ENCODE assay signal across 13 cellular contexts in genomic region chr11:17786824-17787525, GRCh38. TPM values are rescaled to one million over a fixed set of nuclear protein-coding genes. Genes with fewer than 3 reads are reported as not detected.
DNase-seq lines count a peak whose midpoint lies in the region; ATAC-seq and TF ChIP-seq lines count a peak whose summit lies in the region.
"Had no signal": no experiment of that assay in that cellular context is flagged by ENCODE, and none has a peak within 500 bp of the region (broad histone marks: within the 10 kb centered on the region; RNA-seq: fewer than 3 reads in every experiment).

No MANE protein-coding gene starts in this region.

- H3K36me3 ChIP-seq in RWPE2 (ENCODE audit: low read depth) (no peaks in the 10 kb centered on the region), colonic mucosa (no peaks in the 10 kb centered on the region)

- H3K4me3 ChIP-seq in RWPE2 (ENCODE audit: severe bottlenecking): no peak overlapping the region
- H3K4me3 ChIP-seq in fibroblast of mammary gland (ENCODE audit: control insufficient read depth, low read depth, low read length): no peak overlapping the region
- H3K4me3 ChIP-seq in colonic mucosa: no peak overlapping the region
- H3K4me3 ChIP-seq: stomach had no signal

- peak; percentile 94 for DNase-seq in ELR (ENCODE audit: low read depth)
- no peak for DNase-seq in RWPE2 (ENCODE audit: low spot score)
- peak; percentile 93 for DNase-seq in fibroblast of mammary gland (ENCODE audit: low read depth)
- peak; percentile 41 for DNase-seq in posterior vena cava (ENCODE audit: low spot score)
- DNase-seq in SK-N-DZ (ENCODE audit: low spot score): no peak
- no peak for DNase-seq in colonic mucosa
- DNase-seq: NCI-H1694 treated with DMSO at 0.1 percent for 48 hours, stomach, T-helper 9 cell had no signal

- H3K9ac ChIP-seq in colonic mucosa (ENCODE audit: low read depth in 2 of 2, low read length in 2 of 2): no peak overlapping the region

- peak overlapping the region; percentile 30 for H3K27ac ChIP-seq in RWPE2 (ENCODE audit: poor library complexity, severe bottlenecking)
- H3K27ac ChIP-seq in colonic mucosa: no peak overlapping the region
- H3K27ac ChIP-seq: stomach had no signal

- intact Hi-C loops in posterior vena cava (cut with DNase I): no loop called here
- intact Hi-C loops in colonic mucosa (cut with DNase I): no loop called here

- TF ChIP-seq CTCF in RWPE2 (IDR thresholded peaks at IDR 0.05; ENCODE audit: poor library complexity, severe bottlenecking) (no peak), fibroblast of mammary gland (conservative IDR thresholded peaks at IDR 0.05; ENCODE audit: control insufficient read depth, insufficient read depth, low read depth, low read length) (no peak), colonic mucosa (IDR thresholded peaks at IDR 0.05) (no peak)

- ATAC-seq in RWPE2 (ENCODE audit: low read depth) (peak; percentile 96), GM21381 (IDR thresholded peaks at IDR 0.05; ENCODE audit: unreplicated experiment) (no peak), GM21360 (IDR thresholded peaks at IDR 0.05; ENCODE audit: unreplicated experiment) (no peak)
- ATAC-seq: left lobe of liver had no signal

- H3K27me3 ChIP-seq in RWPE2 (ENCODE audit: insufficient read depth, poor library complexity, severe bottlenecking) (no peaks in the 10 kb centered on the region), colonic mucosa (no peaks in the 10 kb centered on the region)
- H3K27me3 ChIP-seq: stomach had no signal

- H3K9me3 ChIP-seq in RWPE2 (ENCODE audit: severe bottlenecking) (no peaks in the 10 kb centered on the region), colonic mucosa (no peaks in the 10 kb centered on the region)
- H3K9me3 ChIP-seq: stomach had no signal

- peaks cover 21% of the 10 kb centered on the region for H3K4me1 ChIP-seq in RWPE2 (ENCODE audit: insufficient read depth, poor library complexity, severe bottlenecking)
- no peaks in the 10 kb centered on the region for H3K4me1 ChIP-seq in colonic mucosa
- H3K4me1 ChIP-seq: stomach had no signal

RNA-seq across cellular contexts. Expression of gene KCNC1, which starts 52.4 kb away (rescaled TPM):
- total RNA-seq in posterior vena cava (not detected), colonic mucosa (under 1 TPM; 0.19 to 0.37 TPM)
- 3.6 and 3.8 TPM in 2 replicates for polyA plus RNA-seq in SK-N-DZ (2014; cell fraction: cytosol; rRNA removed)
- polyA plus RNA-seq in SK-N-DZ (2014; cell fraction: nucleus; rRNA removed): 4.2 and 14.3 TPM in 2 replicates
- total RNA-seq: left lobe of liver, omental fat pad had no signal

Comparison
In these comparisons a context has a peak if more than half of its experiments do, and no peak if none do; other contexts are left out.
1. DNase-seq: peak in ELR (single experiment), fibroblast of mammary gland (single experiment) and posterior vena cava (single experiment); none in RWPE2 (single experiment), SK-N-DZ (single experiment) and colonic mucosa (single experiment).